Comparison of ENCODE assay signal across 1 cellular context in the genomic region with DNA sequence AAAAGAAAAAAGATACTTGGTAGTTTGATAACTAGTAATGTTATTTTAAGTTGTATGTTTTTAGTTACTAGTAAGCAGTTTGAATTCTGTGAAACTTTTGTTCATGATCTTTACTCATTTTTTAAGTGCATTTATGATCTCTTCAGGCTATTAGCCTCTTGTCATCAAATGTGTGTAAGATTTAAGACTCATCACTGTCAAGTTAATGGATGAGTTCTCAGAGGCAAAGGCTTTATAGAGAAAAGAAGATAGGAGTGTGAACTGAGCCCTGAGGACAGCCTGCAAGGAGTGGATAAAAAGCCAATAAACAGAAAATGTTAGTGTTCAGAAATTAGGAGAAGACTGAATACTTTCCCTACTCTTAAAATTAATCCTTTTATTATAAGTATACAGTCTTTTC.
TF ChIP-seq lines count a peak whose summit lies in the region.

No MANE protein-coding gene starts in this region.

TF ChIP-seq in HCT116, 20 proteins besides CTCF, POLR2A, EP300 and RAD21 (continued from another document):
- TF ChIP-seq EZH2 (IDR thresholded peaks at IDR 0.05) (no peak), ELF1 (IDR thresholded peaks at IDR 0.05; ENCODE audit: borderline replicate concordance, low read depth) (no peak), EZH2phosphoT487 (IDR thresholded peaks at IDR 0.05; ENCODE audit: borderline replicate concordance) (no peak), YY1 (IDR thresholded peaks at IDR 0.05; ENCODE audit: extremely low read depth, insufficient replicate concordance, low read depth, low read length) (no peak), ZFX (IDR thresholded peaks at IDR 0.05) (no peak), SIN3A (IDR thresholded peaks at IDR 0.05; ENCODE audit: low read depth) (no peak), CEBPB (IDR thresholded peaks at IDR 0.05; ENCODE audit: low read depth) (no peak), EGR1 (IDR thresholded peaks at IDR 0.05; ENCODE audit: low read depth) (no peak), TCF7L2 (IDR thresholded peaks at IDR 0.05; ENCODE audit: borderline replicate concordance, extremely low read depth, insufficient read depth, insufficient read length) (no peak), SRF (IDR thresholded peaks at IDR 0.05; ENCODE audit: low read depth) (no peak)
- TF ChIP-seq, protein P1, sequence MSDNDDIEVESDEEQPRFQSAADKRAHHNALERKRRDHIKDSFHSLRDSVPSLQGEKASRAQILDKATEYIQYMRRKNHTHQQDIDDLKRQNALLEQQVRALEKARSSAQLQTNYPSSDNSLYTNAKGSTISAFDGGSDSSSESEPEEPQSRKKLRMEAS (IDR thresholded peaks at IDR 0.05): no peak
- TF ChIP-seq, protein P2, sequence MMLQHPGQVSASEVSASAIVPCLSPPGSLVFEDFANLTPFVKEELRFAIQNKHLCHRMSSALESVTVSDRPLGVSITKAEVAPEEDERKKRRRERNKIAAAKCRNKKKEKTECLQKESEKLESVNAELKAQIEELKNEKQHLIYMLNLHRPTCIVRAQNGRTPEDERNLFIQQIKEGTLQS (IDR thresholded peaks at IDR 0.05): no peak
- TF ChIP-seq, protein P3, sequence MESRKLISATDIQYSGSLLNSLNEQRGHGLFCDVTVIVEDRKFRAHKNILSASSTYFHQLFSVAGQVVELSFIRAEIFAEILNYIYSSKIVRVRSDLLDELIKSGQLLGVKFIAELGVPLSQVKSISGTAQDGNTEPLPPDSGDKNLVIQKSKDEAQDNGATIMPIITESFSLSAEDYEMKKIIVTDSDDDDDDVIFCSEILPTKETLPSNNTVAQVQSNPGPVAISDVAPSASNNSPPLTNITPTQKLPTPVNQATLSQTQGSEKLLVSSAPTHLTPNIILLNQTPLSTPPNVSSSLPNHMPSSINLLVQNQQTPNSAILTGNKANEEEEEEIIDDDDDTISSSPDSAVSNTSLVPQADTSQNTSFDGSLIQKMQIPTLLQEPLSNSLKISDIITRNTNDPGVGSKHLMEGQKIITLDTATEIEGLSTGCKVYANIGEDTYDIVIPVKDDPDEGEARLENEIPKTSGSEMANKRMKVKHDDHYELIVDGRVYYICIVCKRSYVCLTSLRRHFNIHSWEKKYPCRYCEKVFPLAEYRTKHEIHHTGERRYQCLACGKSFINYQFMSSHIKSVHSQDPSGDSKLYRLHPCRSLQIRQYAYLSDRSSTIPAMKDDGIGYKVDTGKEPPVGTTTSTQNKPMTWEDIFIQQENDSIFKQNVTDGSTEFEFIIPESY (IDR thresholded peaks at IDR 0.05; ENCODE audit: extremely low read depth, insufficient replicate concordance, low read length): no peak
- TF ChIP-seq, protein P4, sequence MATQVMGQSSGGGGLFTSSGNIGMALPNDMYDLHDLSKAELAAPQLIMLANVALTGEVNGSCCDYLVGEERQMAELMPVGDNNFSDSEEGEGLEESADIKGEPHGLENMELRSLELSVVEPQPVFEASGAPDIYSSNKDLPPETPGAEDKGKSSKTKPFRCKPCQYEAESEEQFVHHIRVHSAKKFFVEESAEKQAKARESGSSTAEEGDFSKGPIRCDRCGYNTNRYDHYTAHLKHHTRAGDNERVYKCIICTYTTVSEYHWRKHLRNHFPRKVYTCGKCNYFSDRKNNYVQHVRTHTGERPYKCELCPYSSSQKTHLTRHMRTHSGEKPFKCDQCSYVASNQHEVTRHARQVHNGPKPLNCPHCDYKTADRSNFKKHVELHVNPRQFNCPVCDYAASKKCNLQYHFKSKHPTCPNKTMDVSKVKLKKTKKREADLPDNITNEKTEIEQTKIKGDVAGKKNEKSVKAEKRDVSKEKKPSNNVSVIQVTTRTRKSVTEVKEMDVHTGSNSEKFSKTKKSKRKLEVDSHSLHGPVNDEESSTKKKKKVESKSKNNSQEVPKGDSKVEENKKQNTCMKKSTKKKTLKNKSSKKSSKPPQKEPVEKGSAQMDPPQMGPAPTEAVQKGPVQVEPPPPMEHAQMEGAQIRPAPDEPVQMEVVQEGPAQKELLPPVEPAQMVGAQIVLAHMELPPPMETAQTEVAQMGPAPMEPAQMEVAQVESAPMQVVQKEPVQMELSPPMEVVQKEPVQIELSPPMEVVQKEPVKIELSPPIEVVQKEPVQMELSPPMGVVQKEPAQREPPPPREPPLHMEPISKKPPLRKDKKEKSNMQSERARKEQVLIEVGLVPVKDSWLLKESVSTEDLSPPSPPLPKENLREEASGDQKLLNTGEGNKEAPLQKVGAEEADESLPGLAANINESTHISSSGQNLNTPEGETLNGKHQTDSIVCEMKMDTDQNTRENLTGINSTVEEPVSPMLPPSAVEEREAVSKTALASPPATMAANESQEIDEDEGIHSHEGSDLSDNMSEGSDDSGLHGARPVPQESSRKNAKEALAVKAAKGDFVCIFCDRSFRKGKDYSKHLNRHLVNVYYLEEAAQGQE (IDR thresholded peaks at IDR 0.05; ENCODE audit: low read depth): no peak
